3 cellular contexts compared by ENCODE assay signal in the genomic region with DNA sequence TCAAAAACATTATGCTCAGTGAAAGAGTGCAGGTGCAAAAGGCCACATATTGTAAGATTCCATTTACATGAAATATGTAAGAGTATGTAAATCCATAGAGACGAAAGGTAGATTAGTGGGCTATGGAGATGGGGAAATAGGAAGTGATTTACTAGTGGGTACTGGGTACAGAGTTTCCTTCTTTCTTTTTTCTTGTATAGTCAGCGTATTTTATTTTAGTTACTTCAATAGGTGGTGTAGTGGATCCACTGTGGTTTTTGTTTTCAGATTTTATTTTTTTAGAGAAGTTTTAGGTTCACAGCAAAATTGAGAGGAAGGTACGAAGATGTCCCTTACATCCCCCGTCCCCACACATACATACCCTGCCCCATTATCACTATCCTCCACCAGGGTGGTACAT.
A peak's percentile ranks its signal among the peaks of the same experiment; 100 is the strongest.
TF ChIP-seq lines count a peak whose summit lies in the region.

No MANE protein-coding gene starts in this region.

TF ChIP-seq in A549, 52 proteins besides CTCF, POLR2A, EP300 and RAD21:
- no peak for TF ChIP-seq MAZ (IDR thresholded peaks at IDR 0.05; ENCODE audit: borderline replicate concordance, low read depth, low read length)
- TF ChIP-seq CBX8 (IDR thresholded peaks at IDR 0.05): no peak
- TF ChIP-seq MAFK (IDR thresholded peaks at IDR 0.05; ENCODE audit: partially characterized antibody): peak; percentile 89

TF ChIP-seq in IMR-90, 13 proteins besides CTCF, POLR2A, EP300 and RAD21:
- TF ChIP-seq MAFK (IDR thresholded peaks at IDR 0.05; ENCODE audit: low read depth, low read length) (peak; percentile 70), RCOR1 (IDR thresholded peaks at IDR 0.05; ENCODE audit: insufficient replicate concordance, low read length) (no peak)

TF ChIP-seq in K562, 482 proteins besides CTCF, POLR2A, EP300 and RAD21:
- no peak for TF ChIP-seq ZNF3 (CRISPR knock-in tag; IDR thresholded peaks at IDR 0.05)
- peak; percentile 79 for TF ChIP-seq C11orf30 (IDR thresholded peaks at IDR 0.05; ENCODE audit: low read depth)
- TF ChIP-seq ZNF644 (tag; IDR thresholded peaks at IDR 0.05; ENCODE audit: low read depth): no peak
- TF ChIP-seq ZNF316 (IDR thresholded peaks at IDR 0.05): peak; percentile 92
- TF ChIP-seq ZNF79 (CRISPR knock-in tag; IDR thresholded peaks at IDR 0.05; ENCODE audit: low read depth): no peak
- peak; percentile 65 for TF ChIP-seq MAFG (tag; conservative IDR thresholded peaks at IDR 0.05)
- no peak for TF ChIP-seq TAL1 (IDR thresholded peaks at IDR 0.05)
TF ChIP-seq in K562: peak in this region for 3.
